10 cellular contexts compared by ENCODE assay signal in the genomic region with DNA sequence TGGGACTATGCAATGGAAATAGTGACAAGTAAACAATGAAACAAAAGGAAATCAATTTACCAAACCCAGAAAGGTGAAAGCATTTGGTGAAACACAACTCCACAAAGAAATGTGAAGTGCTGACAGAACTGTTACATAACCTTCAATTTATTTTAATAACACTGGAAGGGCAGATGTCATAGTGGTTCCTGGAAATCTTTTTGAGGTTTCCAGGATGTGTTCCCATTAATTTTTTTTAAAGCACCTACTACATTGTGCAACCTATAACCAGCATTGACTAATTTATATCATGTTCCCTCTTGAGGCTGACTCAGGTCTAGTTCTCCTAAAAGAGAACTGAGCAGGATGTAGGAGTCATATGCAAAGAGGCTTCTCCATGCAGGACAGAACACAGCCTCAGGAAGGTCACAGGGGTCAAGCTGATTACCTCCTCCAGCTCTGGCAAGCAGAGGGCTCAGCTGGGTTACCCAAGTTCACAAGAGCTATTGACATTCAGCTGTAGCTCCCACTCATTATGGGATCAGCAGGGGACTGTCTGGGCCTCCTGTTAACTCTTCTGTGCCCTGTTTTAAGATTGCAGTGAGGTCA.
DNase-seq lines count a peak whose midpoint lies in the region; ATAC-seq, FAIRE-seq and TF ChIP-seq lines count a peak whose summit lies in the region.
"Had no signal": no experiment of that assay in that cellular context is flagged by ENCODE, and none has a peak within 500 bp of the region (broad histone marks: within the 10 kb centered on the region; RNA-seq: fewer than 3 reads in every experiment).

No MANE protein-coding gene starts in this region.

- no peak overlapping the region for H3K4me3 Mint-ChIP-seq in immature natural killer cell
- H3K4me3 Mint-ChIP-seq: memory B cell had no signal

- H3K9me3 Mint-ChIP-seq in immature natural killer cell: no peaks in the 10 kb centered on the region
- H3K9me3 Mint-ChIP-seq: memory B cell had no signal

- H3K9me3 ChIP-seq in IMR-90 (ENCODE audit: control insufficient read depth, insufficient read depth, low read length) (no peaks in the 10 kb centered on the region), HepG2 (ENCODE audit: low read length) (no peaks in the 10 kb centered on the region)

- no peak for ATAC-seq in IMR-90 (ENCODE audit: low read depth)
- ATAC-seq in HepG2: peak; percentile 98
- ATAC-seq in HG02885 (IDR thresholded peaks at IDR 0.05; ENCODE audit: poor library complexity, unreplicated experiment): no peak

- no peak overlapping the region for H2BK5ac ChIP-seq in IMR-90 (ENCODE audit: low read depth, low read length, poor library complexity, severe bottlenecking)

- TF ChIP-seq RAD21 in IMR-90 (IDR thresholded peaks at IDR 0.05; ENCODE audit: low read length): no peak
- TF ChIP-seq RAD21 in HepG2 (CRISPR knock-in tag; IDR thresholded peaks at IDR 0.05): peak; percentile 17; the same call in 1 of the 2 replicates

- H3K27me3 ChIP-seq in IMR-90 (ENCODE audit: control insufficient read depth, insufficient read depth, low read length): no peaks in the 10 kb centered on the region
- H3K27me3 ChIP-seq in HepG2 (ENCODE audit: control insufficient read depth in 1 of 2, insufficient read depth in 2 of 2, low read length in 2 of 2): no peaks in the 10 kb centered on the region; a peak in 1 of 5 replicates

- no peak overlapping the region for H3K18ac ChIP-seq in IMR-90 (ENCODE audit: low read depth, low read length)

- H3K56ac ChIP-seq in IMR-90 (ENCODE audit: extremely low read depth, insufficient read depth, low read length): no peak overlapping the region

- no peak overlapping the region for H4K5ac ChIP-seq in IMR-90 (ENCODE audit: low read depth, low read length)

- H4K20me1 ChIP-seq in IMR-90 (ENCODE audit: insufficient read depth, low read length) (no peaks in the 10 kb centered on the region), HepG2 (ENCODE audit: insufficient read depth, low read length) (no peaks in the 10 kb centered on the region)

- no peak overlapping the region for H2BK120ac ChIP-seq in IMR-90 (ENCODE audit: low read depth, low read length)

- TF ChIP-seq EP300 in HepG2 (IDR thresholded peaks at IDR 0.05; ENCODE audit: low read depth in 2 of 2, low read length in 2 of 2): peak in 1 of 2 experiments; percentile 84; a peak in 2 of 4 replicates
- TF ChIP-seq EP300 in HepG2 (CRISPR knock-in tag; IDR thresholded peaks at IDR 0.05; ENCODE audit: borderline replicate concordance): peak; percentile 78; the same call in 1 of the 2 replicates

- dilution Hi-C loops in IMR-90 (cut with HindIII; ENCODE audit: low sequenced_read_pairs, unreplicated experiment): no loop called here

- no peak overlapping the region for H2AK5ac ChIP-seq in IMR-90 (ENCODE audit: low read depth, low read length)

- H3K9me1 ChIP-seq in IMR-90 (ENCODE audit: insufficient read depth, low read length): no peaks in the 10 kb centered on the region

- H3K36me3 Mint-ChIP-seq in immature natural killer cell: no peaks in the 10 kb centered on the region
- H3K36me3 Mint-ChIP-seq: memory B cell had no signal

- H2BK20ac ChIP-seq in IMR-90 (ENCODE audit: low read depth, low read length): no peak overlapping the region

- TF ChIP-seq CTCF in D721Med (IDR thresholded peaks at IDR 0.05; ENCODE audit: insufficient read depth, missing control alignments): no peak
- no peak for TF ChIP-seq CTCF in IMR-90 (conservative IDR thresholded peaks at IDR 0.05; ENCODE audit: low read depth, low read length)
- peak; percentile 39 for TF ChIP-seq CTCF in HepG2 (CRISPR knock-in tag; IDR thresholded peaks at IDR 0.05)

- H3K79me2 ChIP-seq in HepG2 (ENCODE audit: insufficient read depth, low read length): no peaks in the 10 kb centered on the region

- H3K4me1 Mint-ChIP-seq in immature natural killer cell: peaks cover 9 to 13% of the 10 kb centered on the region in 2 donors

- no peak overlapping the region for H2AK9ac ChIP-seq in IMR-90 (replicated peaks; ENCODE audit: low read depth, low read length, poor library complexity)

- H4K91ac ChIP-seq in IMR-90 (ENCODE audit: insufficient read depth, low read depth, low read length): no peak overlapping the region

- H3K9ac ChIP-seq in IMR-90 (ENCODE audit: low read depth, low read length) (no peak overlapping the region), HepG2 (ENCODE audit: insufficient read depth, low read depth, low read length) (no peak overlapping the region)

- no peak overlapping the region for H3K4me3 ChIP-seq in IMR-90 (ENCODE audit: insufficient read depth, low read depth, low read length)
- no peak overlapping the region for H3K4me3 ChIP-seq in HepG2 (replicated peaks in 1 of 3; ENCODE audit: insufficient read depth in 1 of 3, low read depth in 2 of 3, low read length in 3 of 3)

- CTCF ChIA-PET in IMR-90 (lab: Yijun Ruan, JAX): no interaction called here
- CTCF ChIA-PET in HepG2 (lab: Yijun Ruan, JAX; ENCODE audit: low intra/inter-chr PET ratio, low total read pairs): no interaction called here

- BruUV-seq in IMR-90 (replicated peaks; lab: Mats Ljungman, UMichigan): no TSS peak
- no TSS peak for BruUV-seq in HepG2 (replicated peaks; lab: Mats Ljungman, UMichigan)

- DNase-seq in D721Med (ENCODE audit: insufficient read length, low spot score): no peak
- DNase-seq in IMR-90: peak; percentile 65
- DNase-seq in astrocyte of the hippocampus (ENCODE audit: low read depth, low spot score): peak; percentile 9
- DNase-seq in HepG2 (ENCODE audit: low spot score): peak; percentile 92
- DNase-seq in immature natural killer cell: no peak
- no peak for DNase-seq in 8988T
- no peak for DNase-seq in GM19240 (ENCODE audit: insufficient read length, low spot score)
- DNase-seq: T1000 had no signal

- FAIRE-seq in D721Med (lab: Jason Lieb, UNC) (peak; percentile 83), HepG2 (lab: Jason Lieb, UNC) (peak; percentile 86)

- H3K36me3 ChIP-seq in IMR-90 (ENCODE audit: control insufficient read depth, insufficient read depth, low read length) (no peaks in the 10 kb centered on the region), HepG2 (replicated peaks in 1 of 2; ENCODE audit: control insufficient read depth in 1 of 2, insufficient read depth in 2 of 2, low read length in 2 of 2) (no peaks in the 10 kb centered on the region)

- no peak overlapping the region for H3K23ac ChIP-seq in IMR-90 (ENCODE audit: low read depth, low read length)

- H3K4me1 ChIP-seq in IMR-90 (ENCODE audit: control insufficient read depth, insufficient read depth, low read length): no peaks in the 10 kb centered on the region
- peaks cover 43% of the 10 kb centered on the region for H3K4me1 ChIP-seq in HepG2 (ENCODE audit: insufficient read depth, low read length)

- POLR2A ChIA-PET in IMR-90 (lab: Charles Lee; ENCODE audit: unreplicated experiment) (no interaction called here), HepG2 (lab: Yijun Ruan, JAX) (interaction anchor here (0.9 to 1.0 kb wide), 2 partner anchors 89 to 157 kb away, joined by 3 read pairs; no protein-coding TSS in a partner anchor)

- intact Hi-C loops in IMR-90 (cut with micrococcal nuclease) (no loop called here), HepG2 (cut with micrococcal nuclease; ENCODE audit: unreplicated experiment) (no loop called here)

- in situ Hi-C loops in IMR-90 (cut with MboI; ENCODE audit: low sequenced_read_pairs): no loop called here
- in situ Hi-C loops in HepG2 (cut with HindIII; ENCODE audit: extremely low pct_ligation_motif_present, low pct_unique_long_range_greater_than_20kb): no loop called here

- H3K27ac ChIP-seq in IMR-90 (ENCODE audit: insufficient read depth, low read length): no peak overlapping the region
- peak overlapping the region; percentile 20 for H3K27ac ChIP-seq in HepG2 (ENCODE audit: extremely low read length, insufficient read depth, low read length)

- H3K79me1 ChIP-seq in IMR-90 (ENCODE audit: low read depth in 1 of 2, low read length in 2 of 2): no peaks in the 10 kb centered on the region

- H3K4me2 ChIP-seq in IMR-90 (ENCODE audit: low read depth, low read length) (no peak overlapping the region), HepG2 (ENCODE audit: low read depth, low read length) (peak overlapping the region; percentile 3)

- no peak overlapping the region for H3K14ac ChIP-seq in IMR-90 (replicated peaks; ENCODE audit: low read depth, low read length)

- H3K27me3 Mint-ChIP-seq in immature natural killer cell (ENCODE audit: low read depth in 3 of 3): peaks cover 4 to 9% (median 5%) of the 10 kb centered on the region in 3 donors
- H3K27me3 Mint-ChIP-seq: memory B cell had no signal

- H3K4ac ChIP-seq in IMR-90 (ENCODE audit: low read depth, low read length): no peak overlapping the region

- H2AFZ ChIP-seq in IMR-90 (replicated peaks; ENCODE audit: low read length, poor library complexity) (no peak overlapping the region), HepG2 (ENCODE audit: low read length) (no peak overlapping the region)

- no peak overlapping the region for H4K8ac ChIP-seq in IMR-90 (ENCODE audit: low read depth in 2 of 2, low read length in 2 of 2)

- H2BK15ac ChIP-seq in IMR-90 (ENCODE audit: low read depth, low read length): no peak overlapping the region

- TF ChIP-seq POLR2A in IMR-90 (IDR thresholded peaks at IDR 0.05; ENCODE audit: low read depth, low read length) (no peak), HepG2 (IDR thresholded peaks at IDR 0.05; ENCODE audit: insufficient read depth in 1 of 2, low read depth in 2 of 2, low read length in 2 of 2) (no peak)

- H3K27ac Mint-ChIP-seq in immature natural killer cell: no peak overlapping the region
- H3K27ac Mint-ChIP-seq: memory B cell had no signal

TF ChIP-seq in IMR-90, 13 proteins besides CTCF, POLR2A, EP300 and RAD21:
- TF ChIP-seq CHD1 (IDR thresholded peaks at IDR 0.05; ENCODE audit: low read depth, low read length) (no peak), CEBPB (IDR thresholded peaks at IDR 0.05; ENCODE audit: low read depth, low read length) (peak; percentile 55; the same call in 1 of the 2 replicates)
TF ChIP-seq in IMR-90: peak in this region for 1.

TF ChIP-seq in HepG2, 621 proteins besides CTCF, POLR2A, EP300 and RAD21 (continues in another document):
- peak; percentile 51; the same call in 1 of the 2 replicates for TF ChIP-seq MEF2D (CRISPR knock-in tag; IDR thresholded peaks at IDR 0.05)
- TF ChIP-seq ZFP90 (CRISPR knock-in tag; IDR thresholded peaks at IDR 0.05; ENCODE audit: borderline replicate concordance): no peak
- TF ChIP-seq, protein P1, sequence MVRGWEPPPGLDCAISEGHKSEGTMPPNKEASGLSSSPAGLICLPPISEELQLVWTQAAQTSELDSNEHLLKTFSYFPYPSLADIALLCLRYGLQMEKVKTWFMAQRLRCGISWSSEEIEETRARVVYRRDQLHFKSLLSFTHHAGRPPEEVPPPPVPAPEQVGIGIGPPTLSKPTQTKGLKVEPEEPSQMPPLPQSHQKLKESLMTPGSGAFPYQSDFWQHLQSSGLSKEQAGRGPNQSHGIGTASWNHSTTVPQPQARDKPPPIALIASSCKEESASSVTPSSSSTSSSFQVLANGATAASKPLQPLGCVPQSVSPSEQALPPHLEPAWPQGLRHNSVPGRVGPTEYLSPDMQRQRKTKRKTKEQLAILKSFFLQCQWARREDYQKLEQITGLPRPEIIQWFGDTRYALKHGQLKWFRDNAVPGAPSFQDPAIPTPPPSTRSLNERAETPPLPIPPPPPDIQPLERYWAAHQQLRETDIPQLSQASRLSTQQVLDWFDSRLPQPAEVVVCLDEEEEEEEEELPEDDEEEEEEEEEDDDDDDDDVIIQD (CRISPR knock-in tag; IDR thresholded peaks at IDR 0.05; ENCODE audit: low read depth): peak; percentile 94
- peak; percentile 96 to 97 for TF ChIP-seq NR2F1 (CRISPR knock-in tag; IDR thresholded peaks at IDR 0.05)

Comparison
In these comparisons a context has a peak if more than half of its experiments do, and no peak if none do; other contexts are left out.
1. DNase-seq: peak in IMR-90 (single experiment), astrocyte of the hippocampus (single experiment) and HepG2 (single experiment); none in D721Med (single experiment), immature natural killer cell (0 of 3), 8988T (single experiment) and GM19240 (single experiment).